In the genomic region with DNA sequence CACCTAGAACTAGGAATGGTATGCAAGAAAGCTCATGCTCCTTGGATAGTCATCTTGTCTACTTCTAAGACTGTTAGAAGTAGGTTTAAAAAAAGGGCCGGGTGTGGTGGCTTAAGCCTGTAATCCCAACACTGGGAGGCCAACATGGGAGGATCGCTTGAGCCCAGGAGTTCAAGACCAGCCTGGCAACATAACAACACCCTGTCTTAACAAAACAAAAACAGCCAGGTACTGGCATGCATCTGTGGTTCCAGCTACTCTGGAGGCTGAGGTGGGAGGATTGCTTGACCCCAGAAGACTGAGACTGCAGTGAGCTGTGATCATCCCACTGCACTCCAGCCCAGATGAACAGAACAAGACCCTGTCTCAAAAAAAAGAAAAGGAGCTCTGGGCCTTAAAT, we compare ENCODE assay signal across 15 cellular contexts. TPM values are rescaled to one million over a fixed set of nuclear protein-coding genes. Genes with fewer than 3 reads are reported as not detected.
DNase-seq lines count a peak whose midpoint lies in the region; ATAC-seq and TF ChIP-seq lines count a peak whose summit lies in the region.
"Had no signal": no experiment of that assay in that cellular context is flagged by ENCODE, and none has a peak within 500 bp of the region (broad histone marks: within the 10 kb centered on the region; RNA-seq: fewer than 3 reads in every experiment).

No MANE protein-coding gene starts in this region.

- H3K27ac Mint-ChIP-seq in activated CD4-positive, alpha-beta T cell treated with anti-CD3 and anti-CD28 coated beads for 36 hours: peak overlapping the region; percentile 69
- H3K27ac Mint-ChIP-seq in T-helper 17 cell (peak overlapping the region; percentile 86), endothelial cell (ENCODE audit: unreplicated experiment) (no peak overlapping the region)

- CTCF ChIA-PET in activated CD4-positive, alpha-beta T cell treated with anti-CD3 and anti-CD28 coated beads for 36 hours (lab: Charles Lee): interaction anchor here (0.6 to 1.4 kb wide), 5 partner anchors 9 to 717 kb away, joined by 3 to 6 read pairs (median 3); no protein-coding TSS in a partner anchor

- ATAC-seq in activated CD4-positive, alpha-beta T cell treated with anti-CD3 and anti-CD28 coated beads for 36 hours: no peak
- ATAC-seq in left cardiac atrium: no peak
- ATAC-seq in T-helper 17 cell: no peak

- POLR2A ChIA-PET in activated CD4-positive, alpha-beta T cell treated with anti-CD3 and anti-CD28 coated beads for 36 hours (lab: Charles Lee): interaction anchor here (0.5 kb wide), 1 partner anchor 211 kb away, joined by 4 read pairs; no protein-coding TSS in a partner anchor

- H3K36me3 ChIP-seq in cardiac muscle cell (peaks cover 21% of the 10 kb centered on the region), neutrophil (peaks cover 27% of the 10 kb centered on the region)

- H3K9me3 Mint-ChIP-seq in activated CD4-positive, alpha-beta T cell treated with anti-CD3 and anti-CD28 coated beads for 36 hours (ENCODE audit: low read depth): no peaks in the 10 kb centered on the region
- no peaks in the 10 kb centered on the region for H3K9me3 Mint-ChIP-seq in endothelial cell (ENCODE audit: unreplicated experiment)
- H3K9me3 Mint-ChIP-seq: IgD-negative memory B cell had no signal

- peaks cover 40% of the 10 kb centered on the region for H3K36me3 Mint-ChIP-seq in activated CD4-positive, alpha-beta T cell treated with anti-CD3 and anti-CD28 coated beads for 36 hours (ENCODE audit: low read depth)
- peaks cover 2% of the 10 kb centered on the region for H3K36me3 Mint-ChIP-seq in T-helper 17 cell (ENCODE audit: low read depth)
- H3K36me3 Mint-ChIP-seq in endothelial cell (ENCODE audit: low read depth, unreplicated experiment): peaks cover 12% of the 10 kb centered on the region

- intact Hi-C loops in activated CD4-positive, alpha-beta T cell treated with anti-CD3 and anti-CD28 coated beads for 36 hours (cut with DNase I, micrococcal nuclease): no loop called here
- intact Hi-C loops in left cardiac atrium (cut with DNase I): no loop called here

- H3K27ac ChIP-seq in cardiac muscle cell (peak overlapping the region; percentile 45), neutrophil (peak overlapping the region; percentile 38)

- H3K27me3 ChIP-seq in cardiac muscle cell (no peaks in the 10 kb centered on the region), neutrophil (no peaks in the 10 kb centered on the region)

- H3K9me3 ChIP-seq in cardiac muscle cell (ENCODE audit: low read depth) (no peaks in the 10 kb centered on the region), T-helper 17 cell (ENCODE audit: control insufficient read depth, low read length, poor library complexity, severe bottlenecking) (no peaks in the 10 kb centered on the region), neutrophil (no peaks in the 10 kb centered on the region)

- H3K4me3 Mint-ChIP-seq in activated CD4-positive, alpha-beta T cell treated with anti-CD3 and anti-CD28 coated beads for 36 hours: no peak overlapping the region
- no peak overlapping the region for H3K4me3 Mint-ChIP-seq in T-helper 17 cell
- H3K4me3 Mint-ChIP-seq in endothelial cell (ENCODE audit: unreplicated experiment): no peak overlapping the region

- no peak for TF ChIP-seq CTCF in cardiac muscle cell (IDR thresholded peaks at IDR 0.05; ENCODE audit: low read depth, low read length)
- no peak for TF ChIP-seq CTCF in neutrophil (IDR thresholded peaks at IDR 0.05)
- no peak for TF ChIP-seq CTCF in endothelial cell (IDR thresholded peaks at IDR 0.05; ENCODE audit: unreplicated experiment)

- peaks cover 8% of the 10 kb centered on the region for H3K4me1 Mint-ChIP-seq in activated CD4-positive, alpha-beta T cell treated with anti-CD3 and anti-CD28 coated beads for 36 hours
- H3K4me1 Mint-ChIP-seq in T-helper 17 cell (peaks cover 11% of the 10 kb centered on the region), endothelial cell (ENCODE audit: unreplicated experiment) (no peaks in the 10 kb centered on the region)

- no peak for DNase-seq in activated CD4-positive, alpha-beta T cell treated with anti-CD3 and anti-CD28 coated beads for 36 hours
- DNase-seq in activated CD4-positive, alpha-beta T cell treated with anti-CD3 and anti-CD28 coated beads for 4 hours: no peak
- DNase-seq in cardiac muscle cell (ENCODE audit: low read depth in 1 of 2, low spot score in 1 of 2) (no peak), left cardiac atrium (no peak), T-helper 17 cell (no peak), NCI-H2029 treated with DMSO at 0.1 percent for 48 hours (lab: John Stamatoyannopoulos, UW) (no peak), endothelial cell (ENCODE audit: low spot score) (no peak)
- DNase-seq: 8988T, DMS79 treated with DMSO at 0.1 percent for 48 hours, HCEC 1CT, NCI-H1105 treated with DMSO at 0.1 percent for 48 hours, NCI-H187, NCI-H446 treated with DMSO at 0.1 percent for 48 hours had no signal

- H3K27me3 Mint-ChIP-seq in activated CD4-positive, alpha-beta T cell treated with anti-CD3 and anti-CD28 coated beads for 36 hours: no peaks in the 10 kb centered on the region
- H3K27me3 Mint-ChIP-seq in T-helper 17 cell (no peaks in the 10 kb centered on the region), endothelial cell (ENCODE audit: unreplicated experiment) (no peaks in the 10 kb centered on the region)
- H3K27me3 Mint-ChIP-seq: IgD-negative memory B cell had no signal

- H3K4me1 ChIP-seq in cardiac muscle cell (ENCODE audit: low read depth) (no peaks in the 10 kb centered on the region), neutrophil (ENCODE audit: control insufficient read depth in 1 of 2, insufficient read depth in 1 of 2, low read depth in 1 of 2, low read length in 1 of 2) (peaks cover 31 to 41% of the 10 kb centered on the region in 2 experiments)

- H3K4me3 ChIP-seq in cardiac muscle cell: no peak overlapping the region
- H3K4me3 ChIP-seq in neutrophil (ENCODE audit: low read depth in 1 of 2, low read length in 1 of 2): no peak overlapping the region

RNA-seq across cellular contexts. Expression of gene PNO1, which starts 19.9 kb away (rescaled TPM):
- 10 to 100 TPM; 15.7 to 20.5 TPM for total RNA-seq in activated CD4-positive, alpha-beta T cell treated with anti-CD3 and anti-CD28 coated beads for 36 hours
- total RNA-seq in cardiac muscle cell (10.7 and 19.3 TPM in 2 replicates), left cardiac atrium (10 to 100 TPM in 1 of 2 donors, 1 to 10 TPM in 1; 7.5 to 15.6 TPM), T-helper 17 cell (10 to 100 TPM; 20.6 to 26.4 TPM), endothelial cell (ENCODE audit: unreplicated experiment) (11.4 TPM)
- polyA plus RNA-seq in cardiac muscle cell: 18.5 and 22.6 TPM in 2 replicates
